ENCODE assay signal across 8 cellular contexts in genomic region chr2:85888745-85889647, GRCh38. TPM values are rescaled to one million over a fixed set of nuclear protein-coding genes. Genes with fewer than 3 reads are reported as not detected.
A peak's percentile ranks its signal among the peaks of the same experiment; 100 is the strongest.
DNase-seq lines count a peak whose midpoint lies in the region; ATAC-seq, FAIRE-seq and TF ChIP-seq lines count a peak whose summit lies in the region.

Gene ST3GAL5, minus strand, starts transcription at chr2:85888990. Its CDS starts 85 bp downstream, at chr2:85888905.

- peak within 1 kb of the TSS; percentile 88 to 97 for H3K27ac ChIP-seq in A549
- H3K27ac ChIP-seq in mammary epithelial cell (ENCODE audit: insufficient read depth, low read depth, low read length): peak within 1 kb of the TSS; percentile 56

- H3K4me3 Mint-ChIP-seq in immature natural killer cell: peak within 1 kb of the TSS; percentile 95 to 99 (median 98)

- dilution Hi-C loops in mammary epithelial cell (cut with HindIII; ENCODE audit: low sequenced_read_pairs): no loop called here

- peak in 1 of 2 experiments; percentile 28; a peak in 1 of 5 replicates for TF ChIP-seq EP300 in A549 (IDR thresholded peaks at IDR 0.05)

- peak; percentile 55 to 81 for TF ChIP-seq RAD21 in A549 (conservative IDR thresholded peaks at IDR 0.05 in 1 of 2, IDR thresholded peaks at IDR 0.05 in 1 of 2)

- peak; percentile 74 to 84 for ATAC-seq in A549
- ATAC-seq in GM18520 (IDR thresholded peaks at IDR 0.05; ENCODE audit: unreplicated experiment): peak; percentile 81
- peak; percentile 83 for ATAC-seq in HG03064 (IDR thresholded peaks at IDR 0.05; ENCODE audit: low read depth, unreplicated experiment)

- H3K79me2 ChIP-seq in mammary epithelial cell (ENCODE audit: insufficient read depth, low read length): peaks cover 37% of the 10 kb centered on the region

- H3K4me3 ChIP-seq in A549: peak within 1 kb of the TSS; percentile 77
- H3K4me3 ChIP-seq in WI38 (ENCODE audit: low read depth, low read length): peak within 1 kb of the TSS; percentile 62
- peak within 1 kb of the TSS; percentile 66 to 88 (median 70) for H3K4me3 ChIP-seq in mammary epithelial cell (replicated peaks in 1 of 3; ENCODE audit: insufficient read depth in 1 of 3, low read depth in 2 of 3, low read length in 3 of 3)

- DNase-seq in A549 (ENCODE audit: low read depth in 1 of 2, low spot score in 1 of 2) (peak; percentile 81 to 92), NCI-H2196 treated with DMSO at 0.1 percent for 48 hours (lab: John Stamatoyannopoulos, UW; ENCODE audit: unreplicated experiment) (peak; percentile 20), mammary epithelial cell (peak; percentile 72), immature natural killer cell (peak; percentile 95)
- peak; percentile 79 to 89 for DNase-seq in stimulated activated CD4-positive, alpha-beta T cell treated with anti-CD3 and anti-CD28 coated beads, Interleukin-12 subunit alpha, Interleukin-12 subunit beta, amount 100 ng/mL, for 24 hours (ENCODE audit: low read depth in 2 of 2)

- peak within 1 kb of the TSS; percentile 92 for H2AFZ ChIP-seq in mammary epithelial cell (ENCODE audit: low read depth, low read length)

- TF ChIP-seq POLR2A in A549 (IDR thresholded peaks at IDR 0.05; ENCODE audit: low read length): peak; percentile 22

- H3K4me1 Mint-ChIP-seq in immature natural killer cell: peaks cover 75 to 76% of the 10 kb centered on the region in 2 donors

- no peaks in the 10 kb centered on the region for H3K9me3 Mint-ChIP-seq in immature natural killer cell

- H3K4me1 ChIP-seq in A549 (peaks cover 68% of the 10 kb centered on the region), mammary epithelial cell (ENCODE audit: insufficient read depth, low read length) (peaks cover 56% of the 10 kb centered on the region)

- peaks cover 3 to 20% (median 9%) of the 10 kb centered on the region in 3 donors for H3K27me3 Mint-ChIP-seq in immature natural killer cell (ENCODE audit: low read depth in 3 of 3)

- peak within 1 kb of the TSS; percentile 94 for H3K4me2 ChIP-seq in A549
- peak within 1 kb of the TSS; percentile 95 for H3K4me2 ChIP-seq in mammary epithelial cell (ENCODE audit: insufficient read depth, low read depth, low read length)

- no peaks in the 10 kb centered on the region for H3K27me3 ChIP-seq in mammary epithelial cell (ENCODE audit: insufficient read depth, low read length)

- FAIRE-seq in A549 (lab: Jason Lieb, UNC): no peak

- POLR2A ChIA-PET in A549 (lab: Yijun Ruan, JAX): interaction anchor here (0.6 to 3.1 kb wide), 6 partner anchors 48 to 261 kb away, joined by 3 to 22 read pairs (median 4); partner anchors contain the start of genes POLR1A and PTCD3

- 1% methylated on average over 40 of the region's 86 CpGs for WGBS in A549 (ENCODE audit: missing lambda C conversion rate)
- 0% methylated on average over 13 of the region's 86 CpGs for WGBS in mammary epithelial cell (ENCODE audit: low coverage, missing lambda C conversion rate)

- H3K36me3 Mint-ChIP-seq in immature natural killer cell: peaks cover 0 to 4% (median 0%) of the 10 kb centered on the region in 3 donors

- CTCF ChIA-PET in A549 (lab: Yijun Ruan, JAX): interaction anchor here (0.6 to 12.8 kb wide), 78 partner anchors 8 to 311 kb away, joined by 3 to 238 read pairs (median 7); partner anchors contain the start of genes POLR1A and PTCD3
- CTCF ChIA-PET in mammary epithelial cell (lab: Charles Lee; ENCODE audit: low non-redundant PET): interaction anchor here (0.6 to 0.8 kb wide), 8 partner anchors 19 to 452 kb away, joined by 3 to 7 read pairs (median 4); no protein-coding TSS in a partner anchor

- no peaks in the 10 kb centered on the region for H3K36me3 ChIP-seq in mammary epithelial cell (ENCODE audit: insufficient read depth, low read length)

- H3K9me3 ChIP-seq in A549 (no peaks in the 10 kb centered on the region), mammary epithelial cell (replicated peaks; ENCODE audit: insufficient read depth, low read length) (no peaks in the 10 kb centered on the region)

- BruUV-seq in mammary epithelial cell (replicated peaks; lab: Mats Ljungman, UMichigan): TSS peak; percentile 18

- intact Hi-C loops in mammary epithelial cell (cut with micrococcal nuclease): loop anchor here (1.0 to 2.0 kb wide), 3 partner anchors 42 to 146 kb away; no protein-coding TSS in a partner anchor

- TF ChIP-seq CTCF in A549 (IDR thresholded peaks at IDR 0.05) (peak; percentile 97), WI38 (IDR thresholded peaks at IDR 0.05; ENCODE audit: low read depth, low read length) (peak; percentile 84), mammary epithelial cell (conservative IDR thresholded peaks at IDR 0.05 in 1 of 2, IDR thresholded peaks at IDR 0.05 in 1 of 2; ENCODE audit: extremely low read depth in 1 of 2, insufficient read depth in 1 of 2, low read depth in 1 of 2, low read length in 2 of 2) (peak; percentile 68 to 69)

- no peaks in the 10 kb centered on the region for H4K20me1 ChIP-seq in mammary epithelial cell (ENCODE audit: insufficient read depth, low read length)

- H3K27ac Mint-ChIP-seq in immature natural killer cell: peak within 1 kb of the TSS; percentile 91 to 99 (median 98)

- in situ Hi-C loops in mammary epithelial cell (cut with MboI; ENCODE audit: low sequenced_read_pairs in 2 of 2): loop anchor here in 1 of 2 donors (5.0 to 10.0 kb wide), 2 partner anchors 126 to 173 kb away; no protein-coding TSS in a partner anchor

- peak within 1 kb of the TSS; percentile 71 for H3K9ac ChIP-seq in mammary epithelial cell (ENCODE audit: insufficient read depth, low read length)

TF ChIP-seq in A549, 52 proteins besides CTCF, POLR2A, EP300 and RAD21 (continues in another document):
- no peak for TF ChIP-seq HOXA7 (CRISPR knock-in tag; IDR thresholded peaks at IDR 0.05)
- no peak for TF ChIP-seq POLR2AphosphoS2 (conservative IDR thresholded peaks at IDR 0.05; ENCODE audit: low read length)
- TF ChIP-seq CBX2 (IDR thresholded peaks at IDR 0.05; ENCODE audit: borderline replicate concordance, low read depth): no peak
- no peak for TF ChIP-seq NR3C1 (IDR thresholded peaks at IDR 0.05)
- TF ChIP-seq, protein P1, sequence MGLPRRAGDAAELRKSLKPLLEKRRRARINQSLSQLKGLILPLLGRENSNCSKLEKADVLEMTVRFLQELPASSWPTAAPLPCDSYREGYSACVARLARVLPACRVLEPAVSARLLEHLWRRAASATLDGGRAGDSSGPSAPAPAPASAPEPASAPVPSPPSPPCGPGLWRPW (IDR thresholded peaks at IDR 0.05): no peak
- TF ChIP-seq, protein P2, sequence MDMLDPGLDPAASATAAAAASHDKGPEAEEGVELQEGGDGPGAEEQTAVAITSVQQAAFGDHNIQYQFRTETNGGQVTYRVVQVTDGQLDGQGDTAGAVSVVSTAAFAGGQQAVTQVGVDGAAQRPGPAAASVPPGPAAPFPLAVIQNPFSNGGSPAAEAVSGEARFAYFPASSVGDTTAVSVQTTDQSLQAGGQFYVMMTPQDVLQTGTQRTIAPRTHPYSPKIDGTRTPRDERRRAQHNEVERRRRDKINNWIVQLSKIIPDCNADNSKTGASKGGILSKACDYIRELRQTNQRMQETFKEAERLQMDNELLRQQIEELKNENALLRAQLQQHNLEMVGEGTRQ (IDR thresholded peaks at IDR 0.05): peak; percentile 76
- TF ChIP-seq FOSB (CRISPR knock-in tag; IDR thresholded peaks at IDR 0.05): no peak
- no peak for TF ChIP-seq BHLHE40 (IDR thresholded peaks at IDR 0.05; ENCODE audit: low read depth, low read length)
- no peak for TF ChIP-seq HOXB13 (CRISPR knock-in tag; IDR thresholded peaks at IDR 0.05; ENCODE audit: low read depth)
- no peak for TF ChIP-seq PHF8 (IDR thresholded peaks at IDR 0.05; ENCODE audit: borderline replicate concordance, low read depth)
- no peak for TF ChIP-seq RFX5 (IDR thresholded peaks at IDR 0.05)
- no peak for TF ChIP-seq CHD2 (IDR thresholded peaks at IDR 0.05; ENCODE audit: low read length, partially characterized antibody)
- no peak for TF ChIP-seq NFE2L2 (conservative IDR thresholded peaks at IDR 0.05; ENCODE audit: low read length)
- TF ChIP-seq KDM5A (IDR thresholded peaks at IDR 0.05): no peak
- TF ChIP-seq CBX8 (IDR thresholded peaks at IDR 0.05): no peak
- peak; percentile 64; the same call in 1 of the 2 replicates for TF ChIP-seq MYC (IDR thresholded peaks at IDR 0.05; ENCODE audit: borderline replicate concordance, low read length)
- no peak for TF ChIP-seq ZSCAN20 (CRISPR knock-in tag; IDR thresholded peaks at IDR 0.05)
- peak; percentile 51 to 77; a peak in 4 of 5 replicates for TF ChIP-seq JUN (IDR thresholded peaks at IDR 0.05)
- TF ChIP-seq FOXS1 (CRISPR knock-in tag; IDR thresholded peaks at IDR 0.05): no peak
- TF ChIP-seq EHMT2 (IDR thresholded peaks at IDR 0.05; ENCODE audit: low read depth): no peak
- no peak for TF ChIP-seq HDAC2 (IDR thresholded peaks at IDR 0.05)
- TF ChIP-seq ZC3H11A (IDR thresholded peaks at IDR 0.05): no peak
- TF ChIP-seq ESRRA (IDR thresholded peaks at IDR 0.05; ENCODE audit: borderline replicate concordance, low read length): no peak
- no peak; a peak in 2 of 4 replicates for TF ChIP-seq CEBPB (IDR thresholded peaks at IDR 0.05)
- peak; percentile 3 for TF ChIP-seq MAFK (IDR thresholded peaks at IDR 0.05; ENCODE audit: partially characterized antibody)
- TF ChIP-seq GATA3 (IDR thresholded peaks at IDR 0.05; ENCODE audit: borderline replicate concordance): no peak
- TF ChIP-seq HOXB5 (CRISPR knock-in tag; IDR thresholded peaks at IDR 0.05): peak; percentile 95
- no peak for TF ChIP-seq ELK1 (IDR thresholded peaks at IDR 0.05; ENCODE audit: low read depth, low read length)

RNA-seq across cellular contexts. Expression of gene ST3GAL5, which starts in this region (rescaled TPM):
- 115 and 119 TPM in 2 replicates for polyA plus RNA-seq in A549 (2011; rRNA removed)
- polyA plus RNA-seq in A549 (2012; cell fraction: cytosol; rRNA removed): 48.7 and 50.3 TPM in 2 replicates
- 37.9 and 52.9 TPM in 2 replicates for polyA plus RNA-seq in A549 (2012; cell fraction: nucleus; rRNA removed)
- 34.1 to 36.9 TPM (median 35.9 TPM) in 3 replicates for polyA plus RNA-seq in A549 (2017; fragmentation: RNase III; extraction: RNeasy Plus Mini Kit Qiagen cat#74134 plus additional on column Dnase treatment)
- 59.3 and 67.7 TPM in 2 replicates for polyA minus RNA-seq in A549 (2011; rRNA and poly(A)+ RNA removed)
- 10 to 100 TPM; 12.0 to 25.1 TPM for total RNA-seq in mammary epithelial cell
- 13.0 TPM for polyA plus RNA-seq in mammary epithelial cell
- polyA minus RNA-seq in mammary epithelial cell: 2.9 TPM
- 10 to 100 TPM; 15.0 to 20.9 (median 19.9) TPM for polyA plus RNA-seq in immature natural killer cell

Comparison
In these comparisons a context has a peak if more than half of its experiments do, and no peak if none do; other contexts are left out.
1. Peak in every context shown above with its lines: DNase-seq, ATAC-seq, H3K4me3 ChIP-seq and H3K27ac ChIP-seq.
2. DNase-seq: peak in every context shown above with its lines; median percentile 95 in immature natural killer cell; 86 in A549; 84 in stimulated activated CD4-positive, alpha-beta T cell treated with anti-CD3 and anti-CD28 coated beads, Interleukin-12 subunit alpha, Interleukin-12 subunit beta, amount 100 ng/mL, for 24 hours; 72 in mammary epithelial cell; 20 in NCI-H2196 treated with DMSO at 0.1 percent for 48 hours.